8 cellular contexts compared by ENCODE assay signal in the genomic region with DNA sequence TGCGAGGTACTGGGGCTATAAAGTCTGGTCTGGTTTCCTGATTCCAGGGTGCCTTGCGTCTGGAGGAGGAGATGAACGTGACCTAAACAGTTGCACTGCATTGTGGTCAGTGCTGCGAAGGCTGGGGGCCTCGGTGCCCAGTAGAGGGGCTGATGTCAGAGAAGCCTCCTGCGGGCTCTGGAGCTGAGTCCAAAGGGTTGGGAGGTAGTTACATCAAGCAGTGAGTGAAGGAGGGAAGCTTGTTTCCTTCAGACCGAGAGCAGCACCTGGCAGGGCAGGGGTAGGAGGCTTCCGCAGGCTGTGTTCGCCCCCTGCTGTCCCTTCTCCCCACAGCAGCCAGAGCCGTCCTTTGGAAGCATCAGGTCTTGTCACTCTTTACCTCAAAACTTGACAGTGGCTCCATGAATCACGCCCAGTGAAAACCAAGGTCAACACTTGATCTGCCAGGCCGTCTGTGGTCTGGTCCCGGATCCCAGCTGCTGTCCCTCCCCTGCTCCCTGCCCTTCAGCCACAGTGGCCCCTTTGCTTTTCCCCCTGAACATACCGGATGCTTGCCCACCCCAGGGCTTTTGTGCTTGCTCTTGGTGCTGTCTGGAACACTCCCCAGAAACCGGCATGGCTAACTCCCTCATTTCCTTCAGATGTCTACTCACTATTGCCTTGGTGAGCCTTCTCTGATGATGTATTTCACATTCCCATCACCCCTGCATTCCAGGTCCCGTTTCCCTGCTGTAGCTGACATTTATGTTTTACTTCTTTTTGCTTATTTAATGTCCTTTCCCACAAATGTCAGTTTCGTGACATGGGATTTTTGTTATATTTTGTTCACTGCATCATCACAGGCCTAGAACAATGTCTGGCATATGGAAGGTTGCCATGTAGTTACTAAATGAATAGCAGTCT. TPM values are rescaled to one million over a fixed set of nuclear protein-coding genes. Genes with fewer than 3 reads are reported as not detected.
DNase-seq lines count a peak whose midpoint lies in the region; ATAC-seq and TF ChIP-seq lines count a peak whose summit lies in the region.

No MANE protein-coding gene starts in this region.

- peak in 6 of 7 experiments; percentile 7 to 56 (median 44) for TF ChIP-seq CTCF in body of pancreas (IDR thresholded peaks at IDR 0.05)

- WGBS in body of pancreas, 2 donors = 42 to 49% methylated on average over 16 to 17 of the region's 17 CpGs

- H3K36me3 ChIP-seq in body of pancreas (replicated peaks in 1 of 2; ENCODE audit: insufficient read depth in 1 of 2, low read depth in 2 of 2) = peaks cover 0 to 4% of the 10 kb centered on the region in 2 donors

- H3K27ac Mint-ChIP-seq in T-helper 1 cell treated with Interleukin-12 subunit alpha and Interleukin-12 subunit beta and Interleukin-4 antibody, amounts not matched to agents 30 μg/mL and 1 μg/mL, for 36 hours = peak overlapping the region; percentile 59

- H3K27ac ChIP-seq in body of pancreas = peak overlapping the region in 2 of 4 donors; percentile 4 to 8

- H3K9me3 Mint-ChIP-seq in T-helper 1 cell treated with Interleukin-12 subunit alpha and Interleukin-12 subunit beta and Interleukin-4 antibody, amounts not matched to agents 30 μg/mL and 1 μg/mL, for 36 hours = no peaks in the 10 kb centered on the region

- H3K36me3 Mint-ChIP-seq in T-helper 1 cell treated with Interleukin-12 subunit alpha and Interleukin-12 subunit beta and Interleukin-4 antibody, amounts not matched to agents 30 μg/mL and 1 μg/mL, for 36 hours (ENCODE audit: low read depth) = peaks cover 10% of the 10 kb centered on the region

- peaks cover 40% of the 10 kb centered on the region for H3K4me1 ChIP-seq in body of pancreas

- TF ChIP-seq POLR2A in body of pancreas (IDR thresholded peaks at IDR 0.05) = no peak

- no peaks in the 10 kb centered on the region for H3K27me3 ChIP-seq in body of pancreas

- no peaks in the 10 kb centered on the region for H3K9me3 ChIP-seq in body of pancreas

- ATAC-seq in body of pancreas = no peak

- in situ Hi-C loops in KBM-7 (cut with MboI; ENCODE audit: low pct_unique_long_range_greater_than_20kb, low sequenced_read_pairs) = loop anchor here (25.0 kb wide), 1 partner anchor 211 kb away; the partner anchor contains the start of gene AHCY

- no peaks in the 10 kb centered on the region for H3K27me3 Mint-ChIP-seq in T-helper 1 cell treated with Interleukin-12 subunit alpha and Interleukin-12 subunit beta and Interleukin-4 antibody, amounts not matched to agents 30 μg/mL and 1 μg/mL, for 36 hours (ENCODE audit: low read depth)

- no peak overlapping the region for H3K4me3 Mint-ChIP-seq in T-helper 1 cell treated with Interleukin-12 subunit alpha and Interleukin-12 subunit beta and Interleukin-4 antibody, amounts not matched to agents 30 μg/mL and 1 μg/mL, for 36 hours

- DNase-seq in DMS 273 treated with DMSO at 0.1 percent for 48 hours (lab: John Stamatoyannopoulos, UW) = peak; percentile 11
- peak; percentile 84 for DNase-seq in KBM-7
- DNase-seq in body of pancreas = peak; percentile 40 to 54 (median 48)
- DNase-seq in kidney glomerular epithelial cell (lab: John Stamatoyannopoulos, UW) = peak; percentile 12
- DNase-seq in stimulated activated CD4-positive, alpha-beta T cell treated with anti-CD3 and anti-CD28 coated beads, Interleukin-2, amount 100 ng/mL, for 4 hours (ENCODE audit: low read depth) = peak; percentile 21
- DNase-seq in DMS114 treated with DMSO at 0.1 percent for 48 hours (lab: John Stamatoyannopoulos, UW; ENCODE audit: unreplicated experiment) = no peak
- DNase-seq in T1000 (lab: John Stamatoyannopoulos, UW) = no peak

- H3K4me1 Mint-ChIP-seq in T-helper 1 cell treated with Interleukin-12 subunit alpha and Interleukin-12 subunit beta and Interleukin-4 antibody, amounts not matched to agents 30 μg/mL and 1 μg/mL, for 36 hours (ENCODE audit: low read depth) = peaks cover 13% of the 10 kb centered on the region

- no peak overlapping the region for H3K4me3 ChIP-seq in body of pancreas

- intact Hi-C loops in body of pancreas (cut with DNase I) = no loop called here

RNA-seq across cellular contexts. Expression of gene DYNLRB1, which starts 7.0 kb away (rescaled TPM):
- 10 to 100 TPM; 58.9 to 64.3 TPM for total RNA-seq in body of pancreas

RNA-seq across cellular contexts. Expression of gene MAP1LC3A, which starts 35.3 kb away (rescaled TPM):
- total RNA-seq in body of pancreas = 10 to 100 TPM; 22.4 to 37.6 TPM

Comparison
In these comparisons a context has a peak if more than half of its experiments do, and no peak if none do; other contexts are left out.
1. DNase-seq: peak in DMS 273 treated with DMSO at 0.1 percent for 48 hours (single experiment), KBM-7 (single experiment), body of pancreas (4 of 4), kidney glomerular epithelial cell (single experiment) and stimulated activated CD4-positive, alpha-beta T cell treated with anti-CD3 and anti-CD28 coated beads, Interleukin-2, amount 100 ng/mL, for 4 hours (single experiment); none in DMS114 treated with DMSO at 0.1 percent for 48 hours (single experiment) and T1000 (single experiment).